Comparison of ENCODE assay signal across 1 cellular context in genomic region chr22:33520904-33521780, GRCh38.
A peak's percentile ranks its signal among the peaks of the same experiment; 100 is the strongest.
TF ChIP-seq lines count a peak whose summit lies in the region.

No MANE protein-coding gene starts in this region.

TF ChIP-seq in HepG2, 621 proteins besides CTCF, POLR2A, EP300 and RAD21 (continued from another document):
- TF ChIP-seq CENPBD1 (CRISPR knock-in tag; IDR thresholded peaks at IDR 0.05; ENCODE audit: borderline replicate concordance, low read depth) = no peak
- TF ChIP-seq PHB2 (IDR thresholded peaks at IDR 0.05; ENCODE audit: partially characterized antibody) = no peak
- no peak for TF ChIP-seq MLX (CRISPR knock-in tag; IDR thresholded peaks at IDR 0.05)
- peak; percentile 71 for TF ChIP-seq ZMYM3 (CRISPR knock-in tag; IDR thresholded peaks at IDR 0.05)
- TF ChIP-seq RFX5 (IDR thresholded peaks at IDR 0.05; ENCODE audit: low read depth, low read length) = no peak
- TF ChIP-seq TBP (CRISPR knock-in tag; IDR thresholded peaks at IDR 0.05) = no peak
- TF ChIP-seq SRSF1 (optimal IDR thresholded peaks at IDR 0.05; ENCODE audit: low read depth, low read length) = no peak
- no peak for TF ChIP-seq CBX5 (CRISPR knock-in tag; IDR thresholded peaks at IDR 0.05; ENCODE audit: borderline replicate concordance)
- TF ChIP-seq ZBTB8A (CRISPR knock-in tag; IDR thresholded peaks at IDR 0.05; ENCODE audit: borderline replicate concordance, low read depth) = no peak
- TF ChIP-seq ZNF569 (CRISPR knock-in tag; IDR thresholded peaks at IDR 0.05; ENCODE audit: borderline replicate concordance) = no peak
- TF ChIP-seq ZNF317 (CRISPR knock-in tag; IDR thresholded peaks at IDR 0.05) = no peak
- TF ChIP-seq ZNF280D (CRISPR knock-in tag; IDR thresholded peaks at IDR 0.05) = peak; percentile 48; the same call in 1 of the 2 replicates
- TF ChIP-seq ZNF432 (CRISPR knock-in tag; IDR thresholded peaks at IDR 0.05; ENCODE audit: borderline replicate concordance) = no peak
